ENCODE assay signal across 8 cellular contexts in genomic region chr20:17531537-17532025, GRCh38. TPM values are rescaled to one million over a fixed set of nuclear protein-coding genes. Genes with fewer than 3 reads are reported as not detected.
DNase-seq lines count a peak whose midpoint lies in the region; ATAC-seq and TF ChIP-seq lines count a peak whose summit lies in the region.

No MANE protein-coding gene starts in this region.

- no peaks in the 10 kb centered on the region for H3K9me3 ChIP-seq in stomach smooth muscle (ENCODE audit: control insufficient read depth in 2 of 2, low read length in 2 of 2)

- H3K27me3 ChIP-seq in stomach smooth muscle (ENCODE audit: control insufficient read depth in 1 of 2, insufficient read depth in 2 of 2, low read length in 2 of 2) = no peaks in the 10 kb centered on the region

- no peak for DNase-seq in T-helper 2 cell treated with Interferon-gamma antibody and Interleukin-4, amounts not matched to agents 5 μg/mL and 100 μg/mL, for 36 hours (ENCODE audit: low spot score)
- no peak for DNase-seq in T-helper 2 cell
- DNase-seq in activated B cell treated with CpG ODN at 0.5 μM for 24 hours = no peak
- DNase-seq in T-helper 9 cell = no peak
- DNase-seq in stimulated activated CD4-positive, alpha-beta T cell treated with anti-CD3 and anti-CD28 coated beads, Interleukin-2, amount 100 ng/mL, for 24 hours = no peak
- DNase-seq in retina = no peak

- no peak for TF ChIP-seq CTCF in activated B cell treated with CpG ODN at 0.5 μM for 24 hours (IDR thresholded peaks at IDR 0.05)

- H3K9me3 Mint-ChIP-seq in T-helper 2 cell treated with Interferon-gamma antibody and Interleukin-4, amounts not matched to agents 5 μg/mL and 100 μg/mL, for 36 hours = no peaks in the 10 kb centered on the region
- H3K9me3 Mint-ChIP-seq in activated B cell treated with CpG ODN at 0.5 μM for 24 hours = no peaks in the 10 kb centered on the region

- H3K4me3 Mint-ChIP-seq in T-helper 2 cell treated with Interferon-gamma antibody and Interleukin-4, amounts not matched to agents 5 μg/mL and 100 μg/mL, for 36 hours = peak overlapping the region; percentile 95
- peak overlapping the region; percentile 81 for H3K4me3 Mint-ChIP-seq in activated B cell treated with CpG ODN at 0.5 μM for 24 hours

- H3K36me3 ChIP-seq in stomach smooth muscle (ENCODE audit: control insufficient read depth in 2 of 2, insufficient read depth in 2 of 2, low read length in 2 of 2) = no peaks in the 10 kb centered on the region

- H3K36me3 Mint-ChIP-seq in T-helper 2 cell treated with Interferon-gamma antibody and Interleukin-4, amounts not matched to agents 5 μg/mL and 100 μg/mL, for 36 hours (ENCODE audit: low read depth) = no peaks in the 10 kb centered on the region
- no peaks in the 10 kb centered on the region for H3K36me3 Mint-ChIP-seq in activated B cell treated with CpG ODN at 0.5 μM for 24 hours (ENCODE audit: low read depth)

- intact Hi-C loops in activated B cell treated with CpG ODN at 0.5 μM for 24 hours (cut with micrococcal nuclease) = no loop called here

- ATAC-seq in activated B cell treated with CpG ODN at 0.5 μM for 24 hours (ENCODE audit: low read depth) = no peak

- H3K4me3 ChIP-seq in iPS-11a (ENCODE audit: low read depth, low read length) (peak overlapping the region; percentile 46), stomach smooth muscle (ENCODE audit: low read length in 2 of 2) (peak overlapping the region; percentile 28 to 76)

- H3K4me1 Mint-ChIP-seq in T-helper 2 cell treated with Interferon-gamma antibody and Interleukin-4, amounts not matched to agents 5 μg/mL and 100 μg/mL, for 36 hours (ENCODE audit: low read depth) = peaks cover 24% of the 10 kb centered on the region
- H3K4me1 Mint-ChIP-seq in activated B cell treated with CpG ODN at 0.5 μM for 24 hours = peaks cover 9% of the 10 kb centered on the region

- CTCF ChIA-PET in activated B cell treated with CpG ODN at 0.5 μM for 24 hours (lab: Charles Lee) = no interaction called here

- POLR2A ChIA-PET in activated B cell treated with CpG ODN at 0.5 μM for 24 hours (lab: Charles Lee) = interaction anchor here (0.8 to 0.9 kb wide), 2 partner anchors 38 to 40 kb away, joined by 3 to 5 read pairs; partner anchors contain the start of gene DSTN

- peaks cover 14% of the 10 kb centered on the region for H3K27me3 Mint-ChIP-seq in T-helper 2 cell treated with Interferon-gamma antibody and Interleukin-4, amounts not matched to agents 5 μg/mL and 100 μg/mL, for 36 hours (ENCODE audit: low read depth)
- H3K27me3 Mint-ChIP-seq in activated B cell treated with CpG ODN at 0.5 μM for 24 hours = peaks cover 25% of the 10 kb centered on the region

- peak overlapping the region; percentile 34 to 71 for H3K9ac ChIP-seq in stomach smooth muscle (ENCODE audit: low read length in 2 of 2)

- H3K27ac ChIP-seq in stomach smooth muscle (ENCODE audit: low read length) = peak overlapping the region; percentile 80

- H3K27ac Mint-ChIP-seq in T-helper 2 cell treated with Interferon-gamma antibody and Interleukin-4, amounts not matched to agents 5 μg/mL and 100 μg/mL, for 36 hours = peak overlapping the region; percentile 94
- no peak overlapping the region for H3K27ac Mint-ChIP-seq in activated B cell treated with CpG ODN at 0.5 μM for 24 hours

- H3K4me1 ChIP-seq in stomach smooth muscle (ENCODE audit: control insufficient read depth, insufficient read depth, low read length) = peaks cover 15% of the 10 kb centered on the region

RNA-seq across cellular contexts. Expression of gene BFSP1, which starts 0.4 kb away (rescaled TPM):
- total RNA-seq in activated B cell treated with CpG ODN at 0.5 μM for 24 hours = 0.10 TPM in 1 of 2 replicates, not detected in the other

RNA-seq across cellular contexts. Expression of gene DSTN, which starts 38.3 kb away (rescaled TPM):
- total RNA-seq in activated B cell treated with CpG ODN at 0.5 μM for 24 hours = 14.4 and 20.1 TPM in 2 replicates
